8 cellular contexts compared by ENCODE assay signal in the genomic region with DNA sequence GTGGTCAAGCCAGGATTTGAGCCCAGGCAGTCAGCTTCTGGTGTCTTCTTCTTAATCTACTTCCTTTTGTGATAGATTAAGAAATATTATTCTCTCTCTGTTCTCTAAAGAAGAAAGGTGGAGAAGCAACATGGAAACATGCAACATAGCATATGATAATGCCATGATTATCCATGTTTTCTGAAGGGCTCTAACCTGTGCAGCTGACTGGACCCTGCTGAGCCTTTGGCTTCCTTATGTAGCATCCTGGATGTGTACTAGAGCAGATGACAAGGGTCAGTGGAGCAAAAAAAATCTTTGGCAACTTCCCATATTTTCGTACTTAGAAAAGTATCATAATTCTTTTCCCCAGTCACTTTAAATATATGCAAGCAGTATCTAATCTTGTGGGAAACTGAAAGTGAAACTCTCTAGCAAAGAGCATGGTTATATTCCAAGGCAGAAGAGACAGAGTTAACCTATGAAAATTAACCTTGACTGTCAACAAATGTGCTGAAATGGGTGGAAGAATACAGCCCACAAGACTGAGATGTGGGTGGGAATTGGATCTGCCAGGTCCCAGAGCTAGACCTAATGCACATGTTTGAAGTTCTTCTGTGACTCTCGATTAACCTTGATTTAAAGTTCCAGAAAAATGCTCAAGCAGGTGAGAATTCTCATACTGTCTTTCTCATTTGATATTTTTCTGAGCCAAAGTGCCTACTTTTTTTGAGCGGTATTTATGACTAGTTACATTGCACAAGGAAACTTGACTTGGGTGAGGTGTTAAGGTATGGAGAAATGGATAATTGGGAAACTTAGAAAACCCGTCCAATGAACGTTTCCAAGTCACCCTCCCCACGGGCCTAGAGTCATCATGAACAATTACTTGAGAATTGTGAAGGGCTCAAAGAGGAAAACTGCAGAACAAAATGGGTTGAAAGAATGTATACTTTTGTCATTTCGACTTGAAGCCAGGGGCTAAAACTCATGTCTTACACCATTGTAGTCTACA.
A peak's percentile ranks its signal among the peaks of the same experiment; 100 is the strongest.
DNase-seq lines count a peak whose midpoint lies in the region; ATAC-seq and TF ChIP-seq lines count a peak whose summit lies in the region.

No MANE protein-coding gene starts in this region.

- no peak for TF ChIP-seq EP300 in gastroesophageal sphincter (IDR thresholded peaks at IDR 0.05)

- TF ChIP-seq POLR2A in esophagus squamous epithelium (IDR thresholded peaks at IDR 0.05) (no peak), gastroesophageal sphincter (IDR thresholded peaks at IDR 0.05) (no peak)

- DNase-seq in activated naive CD4-positive, alpha-beta T cell treated with anti-CD3 and anti-CD28 coated beads, Interleukin-2, amount 10 ng/mL, durations not matched to agents 7 days and 5 days: no peak
- DNase-seq in activated naive CD4-positive, alpha-beta T cell (lab: John Stamatoyannopoulos, UW): no peak
- peak; percentile 70 for DNase-seq in choroid plexus epithelial cell (ENCODE audit: low read depth)
- DNase-seq in stimulated activated naive CD8-positive, alpha-beta T cell treated with anti-CD3 and anti-CD28 coated beads, Interleukin-15, Interleukin-2, amounts not matched to agents 100 U/mL and 50 U/mL, for 24 hours: no peak
- DNase-seq in esophagus squamous epithelium (lab: John Stamatoyannopoulos, UW): no peak
- no peak for DNase-seq in nucleus accumbens (lab: John Stamatoyannopoulos, UW)

- peak; percentile 42 for ATAC-seq in HG03565 (IDR thresholded peaks at IDR 0.05; ENCODE audit: unreplicated experiment)
- ATAC-seq in stimulated activated naive CD8-positive, alpha-beta T cell treated with anti-CD3 and anti-CD28 coated beads, Interleukin-15, Interleukin-2, amounts not matched to agents 100 U/mL and 50 U/mL, for 24 hours: peak; percentile 66
- no peak for ATAC-seq in gastroesophageal sphincter

- TF ChIP-seq CTCF in choroid plexus epithelial cell (conservative IDR thresholded peaks at IDR 0.05; ENCODE audit: low read depth, low read length) (no peak), esophagus squamous epithelium (IDR thresholded peaks at IDR 0.05) (no peak), gastroesophageal sphincter (IDR thresholded peaks at IDR 0.05) (no peak)

- peak overlapping the region; percentile 19 for H3K4me3 Mint-ChIP-seq in activated naive CD4-positive, alpha-beta T cell treated with anti-CD3 and anti-CD28 coated beads, Interleukin-2, amount 10 ng/mL, durations not matched to agents 7 days and 5 days

- peaks cover 6% of the 10 kb centered on the region for H3K36me3 Mint-ChIP-seq in activated naive CD4-positive, alpha-beta T cell treated with anti-CD3 and anti-CD28 coated beads, Interleukin-2, amount 10 ng/mL, durations not matched to agents 7 days and 5 days

- WGBS in esophagus squamous epithelium, 2 donors: 65 to 70% methylated on average over 7 of the region's 7 CpGs
- 67 to 88% methylated on average over 6 to 7 of the region's 7 CpGs for WGBS in gastroesophageal sphincter (ENCODE audit: low coverage in 1 of 2), 2 donors

- no peaks in the 10 kb centered on the region for H3K36me3 ChIP-seq in esophagus squamous epithelium
- H3K36me3 ChIP-seq in gastroesophageal sphincter: no peaks in the 10 kb centered on the region

- H3K27me3 Mint-ChIP-seq in activated naive CD4-positive, alpha-beta T cell treated with anti-CD3 and anti-CD28 coated beads, Interleukin-2, amount 10 ng/mL, durations not matched to agents 7 days and 5 days: no peaks in the 10 kb centered on the region

- H3K4me1 ChIP-seq in esophagus squamous epithelium (peaks cover 0 to 11% (median 8%) of the 10 kb centered on the region in 3 donors), gastroesophageal sphincter (peaks cover 0 to 26% (median 7%) of the 10 kb centered on the region in 3 donors)

- H3K9me3 ChIP-seq in esophagus squamous epithelium (no peaks in the 10 kb centered on the region), gastroesophageal sphincter (no peaks in the 10 kb centered on the region)

- peak overlapping the region; percentile 19 for H3K4me3 ChIP-seq in choroid plexus epithelial cell (ENCODE audit: low read depth, low read length)
- H3K4me3 ChIP-seq in esophagus squamous epithelium: peak overlapping the region in 1 of 4 donors; percentile 40
- H3K4me3 ChIP-seq in gastroesophageal sphincter: no peak overlapping the region

- H3K9me3 Mint-ChIP-seq in activated naive CD4-positive, alpha-beta T cell treated with anti-CD3 and anti-CD28 coated beads, Interleukin-2, amount 10 ng/mL, durations not matched to agents 7 days and 5 days: no peaks in the 10 kb centered on the region

- H3K27ac Mint-ChIP-seq in activated naive CD4-positive, alpha-beta T cell treated with anti-CD3 and anti-CD28 coated beads, Interleukin-2, amount 10 ng/mL, durations not matched to agents 7 days and 5 days: peak overlapping the region; percentile 79

- intact Hi-C loops in esophagus squamous epithelium (cut with DNase I): no loop called here

- H3K27me3 ChIP-seq in esophagus squamous epithelium (no peaks in the 10 kb centered on the region), gastroesophageal sphincter (no peaks in the 10 kb centered on the region)

- CTCF ChIA-PET in activated naive CD4-positive, alpha-beta T cell treated with anti-CD3 and anti-CD28 coated beads, Interleukin-2, amount 10 ng/mL, durations not matched to agents 7 days and 5 days (lab: Charles Lee): no interaction called here

- peaks cover 23% of the 10 kb centered on the region for H3K4me1 Mint-ChIP-seq in activated naive CD4-positive, alpha-beta T cell treated with anti-CD3 and anti-CD28 coated beads, Interleukin-2, amount 10 ng/mL, durations not matched to agents 7 days and 5 days

- H3K27ac ChIP-seq in esophagus squamous epithelium (no peak overlapping the region), gastroesophageal sphincter (no peak overlapping the region)
